17 cellular contexts compared by ENCODE assay signal in genomic region chr20:32429343-32429742, GRCh38.
DNase-seq lines count a peak whose midpoint lies in the region; TF ChIP-seq lines count a peak whose summit lies in the region.
"Had no signal": no experiment of that assay in that cellular context is flagged by ENCODE, and none has a peak within 500 bp of the region (broad histone marks: within the 10 kb centered on the region; RNA-seq: fewer than 3 reads in every experiment).

No MANE protein-coding gene starts in this region.

- peaks cover 6% of the 10 kb centered on the region for H3K36me3 ChIP-seq in neural progenitor cell

- H3K27me3 Mint-ChIP-seq in activated CD4-positive, alpha-beta memory T cell treated with anti-CD3 and anti-CD28 coated beads for 36 hours, result no peaks in the 10 kb centered on the region
- no peaks in the 10 kb centered on the region for H3K27me3 Mint-ChIP-seq in activated CD4-positive, alpha-beta memory T cell treated with anti-CD3 and anti-CD28 coated beads, Interleukin-2, amount 10 ng/mL, durations not matched to agents 7 days and 5 days
- no peaks in the 10 kb centered on the region for H3K27me3 Mint-ChIP-seq in progenitor cell of endocrine pancreas
- H3K27me3 Mint-ChIP-seq in neural progenitor cell (ENCODE audit: insufficient read depth, low read depth), result no peaks in the 10 kb centered on the region
- H3K27me3 Mint-ChIP-seq: IgD-negative memory B cell had no signal

- H4K20me1 ChIP-seq in neural progenitor cell (ENCODE audit: low read depth), result peaks cover 13% of the 10 kb centered on the region

- peak overlapping the region; percentile 44 for H3K27ac Mint-ChIP-seq in activated CD4-positive, alpha-beta memory T cell treated with anti-CD3 and anti-CD28 coated beads for 36 hours
- no peak overlapping the region for H3K27ac Mint-ChIP-seq in activated CD4-positive, alpha-beta memory T cell treated with anti-CD3 and anti-CD28 coated beads, Interleukin-2, amount 10 ng/mL, durations not matched to agents 7 days and 5 days
- H3K27ac Mint-ChIP-seq in progenitor cell of endocrine pancreas (peak overlapping the region; percentile 62), neural progenitor cell (no peak overlapping the region)

- peaks cover 16% of the 10 kb centered on the region for H3K79me2 ChIP-seq in neural progenitor cell (ENCODE audit: low read depth)

- H3K4me2 ChIP-seq in neural progenitor cell, result no peak overlapping the region
- H3K4me2 ChIP-seq: A549; BLaER1 treated with 17β-estradiol and CSF1 and Interleukin-3, amounts not matched to agents 10 nM and 100 nM had no signal

- H3K9me3 Mint-ChIP-seq in activated CD4-positive, alpha-beta memory T cell treated with anti-CD3 and anti-CD28 coated beads for 36 hours, result no peaks in the 10 kb centered on the region
- H3K9me3 Mint-ChIP-seq in activated CD4-positive, alpha-beta memory T cell treated with anti-CD3 and anti-CD28 coated beads, Interleukin-2, amount 10 ng/mL, durations not matched to agents 7 days and 5 days, result no peaks in the 10 kb centered on the region
- H3K9me3 Mint-ChIP-seq in progenitor cell of endocrine pancreas (ENCODE audit: low read depth) (no peaks in the 10 kb centered on the region), neural progenitor cell (no peaks in the 10 kb centered on the region)
- H3K9me3 Mint-ChIP-seq: IgD-negative memory B cell had no signal

- intact Hi-C loops in activated CD4-positive, alpha-beta memory T cell treated with anti-CD3 and anti-CD28 coated beads for 36 hours (cut with micrococcal nuclease), result no loop called here

- H3K36me3 Mint-ChIP-seq in activated CD4-positive, alpha-beta memory T cell treated with anti-CD3 and anti-CD28 coated beads for 36 hours, result peaks cover 62% of the 10 kb centered on the region
- H3K36me3 Mint-ChIP-seq in activated CD4-positive, alpha-beta memory T cell treated with anti-CD3 and anti-CD28 coated beads, Interleukin-2, amount 10 ng/mL, durations not matched to agents 7 days and 5 days (ENCODE audit: low read depth), result peaks cover 82% of the 10 kb centered on the region
- peaks cover 45% of the 10 kb centered on the region for H3K36me3 Mint-ChIP-seq in progenitor cell of endocrine pancreas (ENCODE audit: insufficient read depth)
- peaks cover 43% of the 10 kb centered on the region for H3K36me3 Mint-ChIP-seq in neural progenitor cell

- H3K9ac ChIP-seq in neural progenitor cell, result no peak overlapping the region
- H3K9ac ChIP-seq: BLaER1 treated with 17β-estradiol and CSF1 and Interleukin-3, amounts not matched to agents 10 nM and 100 nM had no signal

- no peaks in the 10 kb centered on the region for H3K4me1 ChIP-seq in neural progenitor cell
- H3K4me1 ChIP-seq: A549; BLaER1 treated with 17β-estradiol and CSF1 and Interleukin-3, amounts not matched to agents 10 nM and 100 nM; HAP-1 had no signal

- peaks cover 5% of the 10 kb centered on the region for H3K4me1 Mint-ChIP-seq in activated CD4-positive, alpha-beta memory T cell treated with anti-CD3 and anti-CD28 coated beads for 36 hours (ENCODE audit: low read depth)
- peaks cover 2% of the 10 kb centered on the region for H3K4me1 Mint-ChIP-seq in activated CD4-positive, alpha-beta memory T cell treated with anti-CD3 and anti-CD28 coated beads, Interleukin-2, amount 10 ng/mL, durations not matched to agents 7 days and 5 days
- no peaks in the 10 kb centered on the region for H3K4me1 Mint-ChIP-seq in progenitor cell of endocrine pancreas (ENCODE audit: low read depth)
- no peaks in the 10 kb centered on the region for H3K4me1 Mint-ChIP-seq in neural progenitor cell

- TF ChIP-seq CTCF in GM13976 (IDR thresholded peaks at IDR 0.05; ENCODE audit: borderline replicate concordance, control extremely low read depth, extremely low read depth, insufficient read depth, missing control alignments), result no peak
- no peak for TF ChIP-seq CTCF in VCaP (conservative IDR thresholded peaks at IDR 0.05)
- TF ChIP-seq CTCF in progenitor cell of endocrine pancreas (IDR thresholded peaks at IDR 0.05; ENCODE audit: unreplicated experiment), result no peak
- TF ChIP-seq CTCF in neural progenitor cell (IDR thresholded peaks at IDR 0.05), result no peak

- H2AFZ ChIP-seq in neural progenitor cell (replicated peaks), result no peak overlapping the region

- H3K27me3 ChIP-seq in neural progenitor cell, result no peaks in the 10 kb centered on the region
- H3K27me3 ChIP-seq: BLaER1 treated with 17β-estradiol and CSF1 and Interleukin-3, amounts not matched to agents 10 nM and 100 nM had no signal

- H3K4me3 ChIP-seq in neural progenitor cell, result no peak overlapping the region
- H3K4me3 ChIP-seq: A549; BLaER1 treated with 17β-estradiol and CSF1 and Interleukin-3, amounts not matched to agents 10 nM and 100 nM; HAP-1 had no signal

- no peak overlapping the region for H3K4me3 Mint-ChIP-seq in activated CD4-positive, alpha-beta memory T cell treated with anti-CD3 and anti-CD28 coated beads for 36 hours
- no peak overlapping the region for H3K4me3 Mint-ChIP-seq in activated CD4-positive, alpha-beta memory T cell treated with anti-CD3 and anti-CD28 coated beads, Interleukin-2, amount 10 ng/mL, durations not matched to agents 7 days and 5 days
- H3K4me3 Mint-ChIP-seq in progenitor cell of endocrine pancreas (ENCODE audit: low read depth) (no peak overlapping the region), neural progenitor cell (no peak overlapping the region)
- H3K4me3 Mint-ChIP-seq: IgD-negative memory B cell had no signal

- H3K27ac ChIP-seq in VCaP (peak overlapping the region; percentile 79; the same call in 1 of the 2 replicates), neural progenitor cell (no peak overlapping the region)
- H3K27ac ChIP-seq: A549; BLaER1 treated with 17β-estradiol and CSF1 and Interleukin-3, amounts not matched to agents 10 nM and 100 nM had no signal

- POLR2A ChIA-PET in activated CD4-positive, alpha-beta memory T cell treated with anti-CD3 and anti-CD28 coated beads for 36 hours (lab: Charles Lee), result no interaction called here
- POLR2A ChIA-PET in activated CD4-positive, alpha-beta memory T cell treated with anti-CD3 and anti-CD28 coated beads, Interleukin-2, amount 10 ng/mL, durations not matched to agents 7 days and 5 days (lab: Charles Lee), result no interaction called here

- CTCF ChIA-PET in activated CD4-positive, alpha-beta memory T cell treated with anti-CD3 and anti-CD28 coated beads for 36 hours (lab: Charles Lee), result no interaction called here
- CTCF ChIA-PET in activated CD4-positive, alpha-beta memory T cell treated with anti-CD3 and anti-CD28 coated beads, Interleukin-2, amount 10 ng/mL, durations not matched to agents 7 days and 5 days (lab: Charles Lee), result no interaction called here

- in situ Hi-C loops in GM13976 (cut with MboI; ENCODE audit: low sequenced_read_pairs, unreplicated experiment), result no loop called here

- H3F3A ChIP-seq in neural progenitor cell (ENCODE audit: low read depth), result no peaks in the 10 kb centered on the region

- DNase-seq in activated CD4-positive, alpha-beta memory T cell treated with anti-CD3 and anti-CD28 coated beads for 36 hours, result no peak
- no peak for DNase-seq in activated CD4-positive, alpha-beta memory T cell treated with anti-CD3 and anti-CD28 coated beads, Interleukin-2, amount 10 ng/mL, durations not matched to agents 7 days and 5 days
- DNase-seq in GM13976 (ENCODE audit: low spot score), result peak; percentile 7
- DNase-seq in progenitor cell of endocrine pancreas (ENCODE audit: low spot score, unreplicated experiment), result no peak
- DNase-seq in neural progenitor cell (ENCODE audit: low spot score), result no peak
- no peak for DNase-seq in medulla oblongata (ENCODE audit: extremely low spot score)
- DNase-seq: DMS79, Karpas-422, NCI-H1436, NCI-H1930, NCI-H2171 treated with DMSO at 0.1 percent for 48 hours, SIG-M5 had no signal

- no peaks in the 10 kb centered on the region for H3K9me3 ChIP-seq in neural progenitor cell (ENCODE audit: low read depth)
- H3K9me3 ChIP-seq: A549; BLaER1 treated with 17β-estradiol and CSF1 and Interleukin-3, amounts not matched to agents 10 nM and 100 nM; HAP-1 had no signal

Comparison
In these comparisons a context has a peak if more than half of its experiments do, and no peak if none do; other contexts are left out.
1. H3K27ac Mint-ChIP-seq: peak in activated CD4-positive, alpha-beta memory T cell treated with anti-CD3 and anti-CD28 coated beads for 36 hours (single experiment) and progenitor cell of endocrine pancreas (single experiment); none in activated CD4-positive, alpha-beta memory T cell treated with anti-CD3 and anti-CD28 coated beads, Interleukin-2, amount 10 ng/mL, durations not matched to agents 7 days and 5 days (single experiment) and neural progenitor cell (single experiment).